In genomic region chr1:31626451-31627202, GRCh38 we compare ENCODE assay signal across 9 cellular contexts. TPM values are rescaled to one million over a fixed set of nuclear protein-coding genes. Genes with fewer than 3 reads are reported as not detected.
DNase-seq lines count a peak whose midpoint lies in the region; ATAC-seq and TF ChIP-seq lines count a peak whose summit lies in the region.
"Had no signal": no experiment of that assay in that cellular context is flagged by ENCODE, and none has a peak within 500 bp of the region (broad histone marks: within the 10 kb centered on the region; RNA-seq: fewer than 3 reads in every experiment).

No MANE protein-coding gene starts in this region.

- no peaks in the 10 kb centered on the region for H3K9me3 ChIP-seq in T-helper 17 cell (ENCODE audit: control insufficient read depth, low read length, poor library complexity, severe bottlenecking)
- no peaks in the 10 kb centered on the region for H3K9me3 ChIP-seq in sigmoid colon
- no peaks in the 10 kb centered on the region for H3K9me3 ChIP-seq in HAP-1

- TF ChIP-seq EP300 in sigmoid colon (IDR thresholded peaks at IDR 0.05): no peak

- peak overlapping the region; percentile 14 for H3K27ac Mint-ChIP-seq in T-helper 17 cell

- no peak for TF ChIP-seq POLR2A in sigmoid colon (IDR thresholded peaks at IDR 0.05)

- no peaks in the 10 kb centered on the region for H3K27me3 Mint-ChIP-seq in T-helper 17 cell

- H3K36me3 ChIP-seq in sigmoid colon: peaks cover 0 to 40% (median 27%) of the 10 kb centered on the region in 4 donors
- H3K36me3 ChIP-seq in HAP-1 (replicated peaks): peaks cover 29% of the 10 kb centered on the region

- no peak for ATAC-seq in T-helper 17 cell
- peak; percentile 4 to 12 for ATAC-seq in left cardiac atrium
- no peak for ATAC-seq in GM18861 (IDR thresholded peaks at IDR 0.05; ENCODE audit: unreplicated experiment)

- WGBS in sigmoid colon, 2 donors: 79 to 85% methylated on average over 18 of the region's 18 CpGs

- H3K4me1 ChIP-seq in sigmoid colon: peaks cover 0 to 34% (median 27%) of the 10 kb centered on the region in 4 donors
- no peaks in the 10 kb centered on the region for H3K4me1 ChIP-seq in HAP-1

- in situ Hi-C loops in G401 (cut with HindIII; ENCODE audit: low sequenced_read_pairs) (no loop called here), HAP-1 (cut with MboI; ENCODE audit: low sequenced_read_pairs) (no loop called here)

- peaks cover 5% of the 10 kb centered on the region for H3K36me3 Mint-ChIP-seq in T-helper 17 cell (ENCODE audit: low read depth)

- H3K27ac ChIP-seq in sigmoid colon: peak overlapping the region in 3 of 4 donors; percentile 64 to 77 (median 74)

- H3K4me3 Mint-ChIP-seq in T-helper 17 cell: no peak overlapping the region

- no peak for TF ChIP-seq CTCF in sigmoid colon (IDR thresholded peaks at IDR 0.05)

- H3K4me3 ChIP-seq in sigmoid colon (no peak overlapping the region), HAP-1 (no peak overlapping the region)

- H3K27me3 ChIP-seq in sigmoid colon (no peaks in the 10 kb centered on the region), HAP-1 (ENCODE audit: low read depth) (no peaks in the 10 kb centered on the region)

- peak; percentile 46 for DNase-seq in G401 (ENCODE audit: low spot score)
- no peak for DNase-seq in T-helper 17 cell
- DNase-seq in left cardiac atrium: no peak
- no peak for DNase-seq in sigmoid colon
- DNase-seq in NCI-H1436 (lab: John Stamatoyannopoulos, UW): no peak
- no peak for DNase-seq in NCI-H1417 treated with DMSO at 0.1 percent for 48 hours (lab: John Stamatoyannopoulos, UW)
- DNase-seq in HAP-1 (ENCODE audit: low spot score in 2 of 2): no peak
- DNase-seq: hippocampal formation had no signal

- intact Hi-C loops in left cardiac atrium (cut with DNase I): no loop called here
- intact Hi-C loops in sigmoid colon (cut with DNase I): no loop called here

- peaks cover 15% of the 10 kb centered on the region for H3K4me1 Mint-ChIP-seq in T-helper 17 cell

RNA-seq across cellular contexts. Expression of gene HCRTR1, which starts 9.1 kb away (rescaled TPM):
- 2.0 and 4.2 TPM in 2 replicates for total RNA-seq in G401 (2014; rRNA removed; shearing (Covaris generic))
- total RNA-seq in T-helper 17 cell (not detected), left cardiac atrium (under 1 TPM; 0.42 to 0.44 TPM), sigmoid colon (not detected)
- polyA plus RNA-seq in sigmoid colon: under 1 TPM in 1 of 3 donors, not detected in 2; 0.03 TPM

RNA-seq across cellular contexts. Expression of gene PEF1, which starts 18.0 kb away (rescaled TPM):
- 75.9 and 77.7 TPM in 2 replicates for total RNA-seq in G401 (2014; rRNA removed; shearing (Covaris generic))
- total RNA-seq in T-helper 17 cell: 10 to 100 TPM; 44.0 to 47.6 TPM
- 10 to 100 TPM; 32.3 to 44.7 TPM for total RNA-seq in left cardiac atrium
- 10 to 100 TPM; 52.9 to 87.4 (median 65.7) TPM for total RNA-seq in sigmoid colon
- polyA plus RNA-seq in sigmoid colon: 10 to 100 TPM; 56.5 to 74.2 (median 66.4) TPM

RNA-seq across cellular contexts. Expression of gene TINAGL1, which starts 50.3 kb away (rescaled TPM):
- total RNA-seq in G401 (2014; rRNA removed; shearing (Covaris generic)): 61.7 and 64.3 TPM in 2 replicates
- not detected for total RNA-seq in T-helper 17 cell
- 100 to 1,000 TPM; 128 to 175 TPM for total RNA-seq in left cardiac atrium
- 100 to 1,000 TPM in 3 of 4 donors, 10 to 100 TPM in 1; 62.9 to 238 (median 132) TPM for total RNA-seq in sigmoid colon
- polyA plus RNA-seq in sigmoid colon: 10 to 100 TPM; 21.0 to 87.9 (median 40.9) TPM

Comparison
In these comparisons a context has a peak if more than half of its experiments do, and no peak if none do; other contexts are left out.
1. ATAC-seq: peak in left cardiac atrium (2 of 2); none in T-helper 17 cell (single experiment) and GM18861 (single experiment).
2. RNA of gene TINAGL1, which starts 50.3 kb away (total RNA-seq): 128 to 175 TPM in left cardiac atrium, 62.9 to 238 TPM in sigmoid colon and 61.7 to 64.3 TPM in G401; not detected in T-helper 17 cell; every median in the first group is over 10 times any median in the second.